12 cellular contexts compared by ENCODE assay signal in genomic region chr6:134060491-134061106, GRCh38. TPM values are rescaled to one million over a fixed set of nuclear protein-coding genes. Genes with fewer than 3 reads are reported as not detected.
DNase-seq lines count a peak whose midpoint lies in the region; TF ChIP-seq lines count a peak whose summit lies in the region.
"Had no signal": no experiment of that assay in that cellular context is flagged by ENCODE, and none has a peak within 500 bp of the region (broad histone marks: within the 10 kb centered on the region; RNA-seq: fewer than 3 reads in every experiment).

No MANE protein-coding gene starts in this region.

- H3K9ac ChIP-seq in HUES6 (ENCODE audit: low read length): peak overlapping the region; percentile 5

- no peaks in the 10 kb centered on the region for H3K9me3 Mint-ChIP-seq in brain
- H3K9me3 Mint-ChIP-seq in glutamatergic neuron (ENCODE audit: unreplicated experiment): peaks cover 2% of the 10 kb centered on the region
- H3K9me3 Mint-ChIP-seq: T-helper 2 cell treated with Interferon-gamma antibody and Interleukin-4, amounts not matched to agents 5 μg/mL and 100 μg/mL, for 36 hours had no signal

- no peaks in the 10 kb centered on the region for H3K27me3 Mint-ChIP-seq in brain
- peaks cover 2% of the 10 kb centered on the region for H3K27me3 Mint-ChIP-seq in glutamatergic neuron (ENCODE audit: unreplicated experiment)
- H3K27me3 Mint-ChIP-seq: B cell had no signal

- H3K4me1 Mint-ChIP-seq in brain (peaks cover 47% of the 10 kb centered on the region), glutamatergic neuron (ENCODE audit: low read depth, unreplicated experiment) (peaks cover 3% of the 10 kb centered on the region)
- H3K4me1 Mint-ChIP-seq: B cell had no signal

- TF ChIP-seq CTCF in brain (conservative IDR thresholded peaks at IDR 0.05) (no peak), glutamatergic neuron (IDR thresholded peaks at IDR 0.05; ENCODE audit: partially characterized antibody, unreplicated experiment) (no peak)

- H3K27ac ChIP-seq in HUES6 (ENCODE audit: low read depth, low read length): peak overlapping the region; percentile 58; the same call in 1 of the 2 replicates

- H3K27ac Mint-ChIP-seq in brain: peak overlapping the region in 3 of 5 experiments; percentile 23 to 85 (median 48)
- no peak overlapping the region for H3K27ac Mint-ChIP-seq in glutamatergic neuron (ENCODE audit: unreplicated experiment)
- H3K27ac Mint-ChIP-seq: B cell; T-helper 2 cell treated with Interferon-gamma antibody and Interleukin-4, amounts not matched to agents 5 μg/mL and 100 μg/mL, for 36 hours had no signal

- DNase-seq in AG08395 (ENCODE audit: low spot score) (peak; percentile 77), iris pigment epithelial cell (ENCODE audit: low read depth) (peak; percentile 53), NCI-H2081 (lab: John Stamatoyannopoulos, UW) (no peak), glutamatergic neuron (no peak), NCI-H2171 (lab: John Stamatoyannopoulos, UW) (no peak)
- no peak for DNase-seq in activated naive CD4-positive, alpha-beta T cell treated with Interleukin-2 at 50 U/mL for 16 hours
- DNase-seq: NCI-H748 treated with DMSO at 0.1 percent for 48 hours, occipital lobe had no signal

- H3K36me3 ChIP-seq in HUES6 (ENCODE audit: control insufficient read depth, insufficient read depth, low read length): no peaks in the 10 kb centered on the region

- H3K9me3 ChIP-seq in HUES6 (ENCODE audit: control insufficient read depth, insufficient read depth, low read depth, low read length): no peaks in the 10 kb centered on the region

- no peaks in the 10 kb centered on the region for H3K36me3 Mint-ChIP-seq in brain
- no peaks in the 10 kb centered on the region for H3K36me3 Mint-ChIP-seq in glutamatergic neuron (ENCODE audit: unreplicated experiment)

- peaks cover 48% of the 10 kb centered on the region for H3K4me1 ChIP-seq in HUES6 (ENCODE audit: control insufficient read depth, insufficient read depth, low read length)

- no peaks in the 10 kb centered on the region for H3K27me3 ChIP-seq in HUES6 (ENCODE audit: control insufficient read depth, insufficient read depth, low read length)

- H3K4me3 Mint-ChIP-seq in brain (no peak overlapping the region), glutamatergic neuron (ENCODE audit: unreplicated experiment) (no peak overlapping the region)
- H3K4me3 Mint-ChIP-seq: B cell; T-helper 2 cell treated with Interferon-gamma antibody and Interleukin-4, amounts not matched to agents 5 μg/mL and 100 μg/mL, for 36 hours had no signal

- no peak overlapping the region for H3K4me3 ChIP-seq in HUES6 (ENCODE audit: low read depth, low read length)

RNA-seq across cellular contexts. Expression of gene SLC2A12, which starts 8.2 kb away (rescaled TPM):
- polyA plus RNA-seq in brain (ENCODE audit: insufficient read depth, low read depth, low replicate concordance): 2.7 TPM
- total RNA-seq in glutamatergic neuron (ENCODE audit: unreplicated experiment): 0.12 TPM

Comparison
In these comparisons a context has a peak if more than half of its experiments do, and no peak if none do; other contexts are left out.
1. DNase-seq: peak in AG08395 (single experiment) and iris pigment epithelial cell (single experiment); none in NCI-H2081 (0 of 2), glutamatergic neuron (single experiment), NCI-H2171 (single experiment) and activated naive CD4-positive, alpha-beta T cell treated with Interleukin-2 at 50 U/mL for 16 hours (single experiment).